Comparison of ENCODE assay signal across 24 cellular contexts in genomic region chr17:42852351-42852750, GRCh38. TPM values are rescaled to one million over a fixed set of nuclear protein-coding genes. Genes with fewer than 3 reads are reported as not detected.
DNase-seq lines count a peak whose midpoint lies in the region; ATAC-seq, FAIRE-seq and TF ChIP-seq lines count a peak whose summit lies in the region.
"Had no signal": no experiment of that assay in that cellular context is flagged by ENCODE, and none has a peak within 500 bp of the region (broad histone marks: within the 10 kb centered on the region; RNA-seq: fewer than 3 reads in every experiment).

No MANE protein-coding gene starts in this region.

- H3K27ac ChIP-seq in right atrium auricular region: peak overlapping the region; percentile 59 to 65
- peak overlapping the region; percentile 73 to 80 for H3K27ac ChIP-seq in mucosa of rectum (ENCODE audit: low read depth in 2 of 2, low read length in 2 of 2)
- H3K27ac ChIP-seq in spleen: peak overlapping the region in 3 of 8 donors; percentile 20 to 48 (median 35)
- peak overlapping the region; percentile 66 to 94 for H3K27ac ChIP-seq in aorta (ENCODE audit: low read depth in 1 of 2, low read length in 2 of 2)
- H3K27ac ChIP-seq: A549; BLaER1 treated with 17β-estradiol and CSF1 and Interleukin-3, amounts not matched to agents 10 nM and 100 nM had no signal

- H3K9me3 ChIP-seq in right atrium auricular region (no peaks in the 10 kb centered on the region), mucosa of rectum (ENCODE audit: control insufficient read depth in 2 of 2, low read length in 2 of 2) (no peaks in the 10 kb centered on the region), spleen (no peaks in the 10 kb centered on the region), aorta (ENCODE audit: control insufficient read depth, low read length) (no peaks in the 10 kb centered on the region)
- H3K9me3 ChIP-seq: A549; BLaER1 treated with 17β-estradiol and CSF1 and Interleukin-3, amounts not matched to agents 10 nM and 100 nM had no signal

- TF ChIP-seq CTCF in right atrium auricular region (IDR thresholded peaks at IDR 0.05) (no peak), spleen (IDR thresholded peaks at IDR 0.05 in 8 of 11, conservative IDR thresholded peaks at IDR 0.05 in 3 of 11) (no peak), D721Med (IDR thresholded peaks at IDR 0.05; ENCODE audit: insufficient read depth, missing control alignments) (no peak)

- no peak for FAIRE-seq in D721Med (lab: Jason Lieb, UNC)
- FAIRE-seq: A549 had no signal

- peak overlapping the region; percentile 23 to 42 for H3K4me3 ChIP-seq in right atrium auricular region
- H3K4me3 ChIP-seq in mucosa of rectum (ENCODE audit: low read length in 2 of 2): peak overlapping the region; percentile 44 to 66
- peak overlapping the region in 4 of 8 donors; percentile 11 to 62 (median 19) for H3K4me3 ChIP-seq in spleen
- H3K4me3 ChIP-seq in aorta (ENCODE audit: low read length in 2 of 2): peak overlapping the region; percentile 84 to 85
- H3K4me3 ChIP-seq: A549; BLaER1 treated with 17β-estradiol and CSF1 and Interleukin-3, amounts not matched to agents 10 nM and 100 nM had no signal

- TF ChIP-seq POLR2A in spleen (IDR thresholded peaks at IDR 0.05) (no peak), erythroblast (IDR thresholded peaks at IDR 0.05; ENCODE audit: low read length) (no peak)

- no peaks in the 10 kb centered on the region for H3K36me3 Mint-ChIP-seq in stimulated activated effector memory CD8-positive, alpha-beta T cell treated with anti-CD3 and anti-CD28 coated beads, Interleukin-12 subunit alpha, Interleukin-12 subunit beta, amount 100 ng/mL, for 72 hours

- no peak overlapping the region for H3K27ac Mint-ChIP-seq in stimulated activated effector memory CD8-positive, alpha-beta T cell treated with anti-CD3 and anti-CD28 coated beads, Interleukin-12 subunit alpha, Interleukin-12 subunit beta, amount 100 ng/mL, for 72 hours
- H3K27ac Mint-ChIP-seq: activated CD8-positive, alpha-beta T cell treated with anti-CD3 and anti-CD28 coated beads for 36 hours had no signal

- DNase-seq in right atrium auricular region (ENCODE audit: low spot score): no peak
- DNase-seq in left cardiac atrium: no peak
- peak; percentile 34 for DNase-seq in spleen
- no peak for DNase-seq in aorta
- DNase-seq in stimulated activated effector memory CD8-positive, alpha-beta T cell treated with anti-CD3 and anti-CD28 coated beads, Interleukin-12 subunit alpha, Interleukin-12 subunit beta, amount 100 ng/mL, for 72 hours (ENCODE audit: low spot score in 2 of 2): no peak
- no peak for DNase-seq in D721Med (ENCODE audit: insufficient read length, low spot score)
- DNase-seq in erythroblast (lab: John Stamatoyannopoulos, UW): no peak
- DNase-seq: activated CD4-positive, CD25-positive, alpha-beta regulatory T cell; activated CD8-positive, alpha-beta T cell treated with anti-CD3 and anti-CD28 coated beads for 36 hours; activated T-cell treated with anti-CD3 and anti-CD28 coated beads, Interleukin-2, amount 50 U/mL, for 1 hour; Calu3; central memory CD4-positive, alpha-beta T cell; HCEC 1CT; NCI-H524; nucleus accumbens; stimulated activated naive CD4-positive, alpha-beta T cell; T1000 had no signal

- peaks cover 6% of the 10 kb centered on the region for H3K4me1 Mint-ChIP-seq in stimulated activated effector memory CD8-positive, alpha-beta T cell treated with anti-CD3 and anti-CD28 coated beads, Interleukin-12 subunit alpha, Interleukin-12 subunit beta, amount 100 ng/mL, for 72 hours

- no peak overlapping the region for H3K4me3 Mint-ChIP-seq in stimulated activated effector memory CD8-positive, alpha-beta T cell treated with anti-CD3 and anti-CD28 coated beads, Interleukin-12 subunit alpha, Interleukin-12 subunit beta, amount 100 ng/mL, for 72 hours
- H3K4me3 Mint-ChIP-seq: activated CD8-positive, alpha-beta T cell treated with anti-CD3 and anti-CD28 coated beads for 36 hours had no signal

- H3K27me3 ChIP-seq in right atrium auricular region (no peaks in the 10 kb centered on the region), mucosa of rectum (ENCODE audit: control insufficient read depth in 2 of 2, insufficient read depth in 2 of 2, low read length in 2 of 2) (peaks cover 0 to 8% of the 10 kb centered on the region in 2 donors), spleen (replicated peaks in 1 of 7) (no peaks in the 10 kb centered on the region), aorta (ENCODE audit: control insufficient read depth in 1 of 2, insufficient read depth in 2 of 2, low read length in 1 of 2) (no peaks in the 10 kb centered on the region)
- H3K27me3 ChIP-seq: BLaER1 treated with 17β-estradiol and CSF1 and Interleukin-3, amounts not matched to agents 10 nM and 100 nM had no signal

- no peaks in the 10 kb centered on the region for H3K9me3 Mint-ChIP-seq in stimulated activated effector memory CD8-positive, alpha-beta T cell treated with anti-CD3 and anti-CD28 coated beads, Interleukin-12 subunit alpha, Interleukin-12 subunit beta, amount 100 ng/mL, for 72 hours
- H3K9me3 Mint-ChIP-seq: activated CD8-positive, alpha-beta T cell treated with anti-CD3 and anti-CD28 coated beads for 36 hours had no signal

- H3K9ac ChIP-seq in mucosa of rectum (ENCODE audit: low read depth in 1 of 2, low read length in 2 of 2): peak overlapping the region; percentile 45 to 63
- H3K9ac ChIP-seq: BLaER1 treated with 17β-estradiol and CSF1 and Interleukin-3, amounts not matched to agents 10 nM and 100 nM had no signal

- intact Hi-C loops in left cardiac atrium (cut with DNase I): no loop called here
- intact Hi-C loops in spleen (cut with DNase I; ENCODE audit: low total_unique reads): no loop called here
- intact Hi-C loops in aorta (cut with DNase I): loop anchor here in 1 of 2 donors (2.0 kb wide), 1 partner anchor 42 kb away; no protein-coding TSS in a partner anchor

- H3K4me1 ChIP-seq in right atrium auricular region (peaks cover 0 to 15% of the 10 kb centered on the region in 2 donors), mucosa of rectum (ENCODE audit: control insufficient read depth in 2 of 2, insufficient read depth in 2 of 2, low read length in 2 of 2) (peaks cover 5% of the 10 kb centered on the region in 2 donors), spleen (peaks cover 0 to 45% (median 18%) of the 10 kb centered on the region in 6 donors), aorta (ENCODE audit: control insufficient read depth in 1 of 2, insufficient read depth in 2 of 2, low read length in 2 of 2) (no peaks in the 10 kb centered on the region)
- H3K4me1 ChIP-seq: A549 had no signal

- no peaks in the 10 kb centered on the region for H3K36me3 ChIP-seq in right atrium auricular region
- H3K36me3 ChIP-seq in mucosa of rectum (ENCODE audit: control insufficient read depth in 2 of 2, insufficient read depth in 2 of 2, low read length in 2 of 2): no peaks in the 10 kb centered on the region
- peaks cover 0 to 4% (median 0%) of the 10 kb centered on the region in 6 donors for H3K36me3 ChIP-seq in spleen
- H3K36me3 ChIP-seq in aorta (ENCODE audit: control insufficient read depth in 1 of 2, insufficient read depth in 2 of 2, low read length in 1 of 2): no peaks in the 10 kb centered on the region
- H3K36me3 ChIP-seq: BLaER1 treated with 17β-estradiol and CSF1 and Interleukin-3, amounts not matched to agents 10 nM and 100 nM had no signal

- no peak for ATAC-seq in left cardiac atrium
- no peak for ATAC-seq in aorta (ENCODE audit: low FRiP score)
- no peak for ATAC-seq in stimulated activated effector memory CD8-positive, alpha-beta T cell treated with anti-CD3 and anti-CD28 coated beads, Interleukin-12 subunit alpha, Interleukin-12 subunit beta, amount 100 ng/mL, for 72 hours
- ATAC-seq: A549; activated CD8-positive, alpha-beta T cell treated with anti-CD3 and anti-CD28 coated beads for 36 hours; esophagus mucosa had no signal

- WGBS in spleen, 5 donors: 67 to 84% (median 79%) methylated on average over 12 to 15 of the region's 15 CpGs
- WGBS in aorta, 2 donors: 36 to 45% methylated on average over 15 of the region's 15 CpGs

RNA-seq across cellular contexts. Expression of gene AOC3, which starts 1.4 kb away (rescaled TPM):
- total RNA-seq in right atrium auricular region (10 to 100 TPM in 1 of 2 donors, 1 to 10 TPM in 1; 7.8 to 10.3 TPM), left cardiac atrium (10 to 100 TPM; 56.6 to 96.4 TPM), spleen (10 to 100 TPM; 14.0 to 32.5 (median 23.5) TPM), aorta (100 to 1,000 TPM; 270 to 344 TPM)
- polyA plus RNA-seq in spleen (10 to 100 TPM in 2 of 3 donors, 1 to 10 TPM in 1; 7.1 to 14.6 (median 12.3) TPM), aorta (100 to 1,000 TPM in 1 of 2 donors, 10 to 100 TPM in 1; 82.1 to 107 TPM)
- total RNA-seq: RPMI7951 had no signal

RNA-seq across cellular contexts. Expression of gene AOC2, which starts 8.0 kb away (rescaled TPM):
- under 1 TPM in 1 of 2 donors, not detected in 1; 0.55 TPM for total RNA-seq in right atrium auricular region
- 1 to 10 TPM; 1.6 to 3.8 TPM for total RNA-seq in left cardiac atrium
- 1 to 10 TPM; 2.3 to 3.6 (median 2.7) TPM for total RNA-seq in spleen
- polyA plus RNA-seq in spleen: under 1 TPM; 0.59 to 0.90 (median 0.63) TPM
- 1 to 10 TPM; 1.8 to 2.6 TPM for total RNA-seq in aorta
- under 1 TPM; 0.25 to 0.38 TPM for polyA plus RNA-seq in aorta

RNA-seq across cellular contexts. Expression of gene PSME3, which starts 19.2 kb away (rescaled TPM):
- 10 to 100 TPM; 63.8 to 66.1 TPM for total RNA-seq in right atrium auricular region
- 10 to 100 TPM; 67.8 to 83.3 TPM for total RNA-seq in left cardiac atrium
- total RNA-seq in spleen: 10 to 100 TPM; 66.9 to 96.4 (median 77.4) TPM
- polyA plus RNA-seq in spleen: 10 to 100 TPM; 19.1 to 46.0 (median 29.6) TPM
- 10 to 100 TPM; 57.7 to 69.8 TPM for total RNA-seq in aorta
- polyA plus RNA-seq in aorta: 10 to 100 TPM; 41.1 to 58.6 TPM

RNA-seq across cellular contexts. Expression of gene BECN1, which starts 28.3 kb away (rescaled TPM):
- total RNA-seq in right atrium auricular region (100 to 1,000 TPM in 1 of 2 donors, 10 to 100 TPM in 1; 67.9 to 105 TPM), left cardiac atrium (10 to 100 TPM; 63.5 to 72.5 TPM), spleen (100 to 1,000 TPM in 2 of 7 donors, 10 to 100 TPM in 5; 76.4 to 113 (median 95.6) TPM), aorta (10 to 100 TPM; 66.9 to 76.9 TPM)
- polyA plus RNA-seq in spleen (10 to 100 TPM; 43.0 to 57.8 (median 50.2) TPM), aorta (100 to 1,000 TPM in 1 of 2 donors, 10 to 100 TPM in 1; 67.8 to 105 TPM)

RNA-seq across cellular contexts. Expression of gene G6PC1, which starts 48.2 kb away (rescaled TPM):
- not detected for total RNA-seq in right atrium auricular region
- not detected for total RNA-seq in left cardiac atrium
- total RNA-seq in spleen: not detected
- not detected for polyA plus RNA-seq in spleen
- total RNA-seq in aorta: not detected
- polyA plus RNA-seq in aorta: 1 to 10 TPM in 1 of 2 donors, not detected in 1; 3.0 TPM
- total RNA-seq: activated CD8-positive, alpha-beta T cell treated with anti-CD3 and anti-CD28 coated beads for 36 hours; Calu3; esophagus mucosa; glomerular endothelial cell; myocyte; RPMI7951 had no signal
- polyA plus RNA-seq: A549 had no signal
